19 cellular contexts compared by ENCODE assay signal in genomic region chr18:63284861-63285260, GRCh38. TPM values are rescaled to one million over a fixed set of nuclear protein-coding genes. Genes with fewer than 3 reads are reported as not detected.
DNase-seq lines count a peak whose midpoint lies in the region; ATAC-seq and TF ChIP-seq lines count a peak whose summit lies in the region.
"Had no signal": no experiment of that assay in that cellular context is flagged by ENCODE, and none has a peak within 500 bp of the region (broad histone marks: within the 10 kb centered on the region; RNA-seq: fewer than 3 reads in every experiment).

No MANE protein-coding gene starts in this region.

- H3K27ac Mint-ChIP-seq in T-cell: peak overlapping the region; percentile 59 to 64
- H3K27ac Mint-ChIP-seq: activated CD4-positive, alpha-beta T cell treated with anti-CD3 and anti-CD28 coated beads for 36 hours; T-helper 17 cell had no signal

- peaks cover 39% of the 10 kb centered on the region for H3K36me3 Mint-ChIP-seq in T-cell

- POLR2A ChIA-PET in T-cell (lab: Charles Lee) (interaction anchor here in 1 of 2 donors (0.6 kb wide), 1 partner anchor 59 kb away, joined by 3 read pairs; no protein-coding TSS in a partner anchor), HEK293T (lab: Yijun Ruan, JAX) (no interaction called here)

- no peak for DNase-seq in T-cell
- DNase-seq in sciatic nerve (ENCODE audit: low spot score): no peak
- DNase-seq in HEK293T (ENCODE audit: extremely low spot score): no peak
- no peak for DNase-seq in SIG-M5 treated with dmso at 0.1 percent for 504 hours (lab: John Stamatoyannopoulos, UW; ENCODE audit: unreplicated experiment)
- DNase-seq in medulla oblongata (ENCODE audit: extremely low spot score): no peak
- DNase-seq in NCI-H1436 treated with DMSO at 0.1 percent for 48 hours (lab: John Stamatoyannopoulos, UW): no peak
- DNase-seq: activated CD4-positive, alpha-beta T cell treated with anti-CD3 and anti-CD28 coated beads for 36 hours; activated T-cell treated with anti-CD3 and anti-CD28 coated beads for 4 hours; cortex of kidney; HCEC 1CT; NCI-H1048; NCI-H446 treated with DMSO at 0.1 percent for 48 hours; retina; stimulated activated CD4-positive, alpha-beta T cell treated with anti-CD3 and anti-CD28 coated beads, Interleukin-4, amount 100 ng/mL, for 1 hour; T-helper 17 cell had no signal

- H3K9me3 Mint-ChIP-seq in T-cell: no peaks in the 10 kb centered on the region

- H3K27me3 Mint-ChIP-seq in T-cell: no peaks in the 10 kb centered on the region
- H3K27me3 Mint-ChIP-seq: activated CD4-positive, alpha-beta T cell treated with anti-CD3 and anti-CD28 coated beads for 36 hours; T-helper 17 cell had no signal

- ATAC-seq in GM18907 (IDR thresholded peaks at IDR 0.05; ENCODE audit: unreplicated experiment): peak; percentile 39
- ATAC-seq in HG02678 (IDR thresholded peaks at IDR 0.05; ENCODE audit: unreplicated experiment): peak; percentile 36
- ATAC-seq in T-cell (replicated peaks in 1 of 4): no peak
- ATAC-seq in sciatic nerve: peak; percentile 35
- ATAC-seq: HepG2, Panc1 had no signal

- intact Hi-C loops in sciatic nerve (cut with DNase I): no loop called here

- peak overlapping the region in 1 of 3 donors; percentile 47 for H3K4me3 Mint-ChIP-seq in T-cell
- H3K4me3 Mint-ChIP-seq: activated CD4-positive, alpha-beta T cell treated with anti-CD3 and anti-CD28 coated beads for 36 hours had no signal

- CTCF ChIA-PET in T-cell (lab: Charles Lee) (no interaction called here), HEK293T (lab: Yijun Ruan, JAX) (no interaction called here)

- H3K4me1 Mint-ChIP-seq in T-cell: peaks cover 18 to 42% (median 21%) of the 10 kb centered on the region in 3 donors

TF ChIP-seq in HEK293T, 16 proteins besides CTCF, POLR2A, EP300 and RAD21:
- TF ChIP-seq FOXM1 (IDR thresholded peaks at IDR 0.05; ENCODE audit: borderline replicate concordance) (no peak), ELF4 (IDR thresholded peaks at IDR 0.05) (no peak), BHLHE40 (IDR thresholded peaks at IDR 0.05; ENCODE audit: borderline replicate concordance) (no peak)
TF ChIP-seq in HEK293T: peak in this region for 0.

RNA-seq across cellular contexts. Expression of gene BCL2, which starts 34.7 kb away (rescaled TPM):
- total RNA-seq in T-cell: 100 to 1,000 TPM; 113 to 201 (median 123) TPM
- total RNA-seq in sciatic nerve: 47.3 TPM

Comparison
In these comparisons a context has a peak if more than half of its experiments do, and no peak if none do; other contexts are left out.
1. ATAC-seq: peak in GM18907 (single experiment), HG02678 (single experiment) and sciatic nerve (single experiment); none in T-cell (0 of 4).